In genomic region chr10:99560277-99561126, GRCh38 we compare ENCODE assay signal across 8 cellular contexts. TPM values are rescaled to one million over a fixed set of nuclear protein-coding genes. Genes with fewer than 3 reads are reported as not detected.
DNase-seq lines count a peak whose midpoint lies in the region; ATAC-seq and TF ChIP-seq lines count a peak whose summit lies in the region.

No MANE protein-coding gene starts in this region.

- no peak overlapping the region for H3K9ac ChIP-seq in mesenchymal stem cell (ENCODE audit: low read length)

- no peak for TF ChIP-seq POLR2A in upper lobe of left lung (IDR thresholded peaks at IDR 0.05)

- no peak overlapping the region for H2BK12ac ChIP-seq in mesenchymal stem cell (ENCODE audit: low read length in 2 of 2)

- no peak overlapping the region for H3K27ac Mint-ChIP-seq in T-helper 2 cell treated with Interferon-gamma antibody and Interleukin-4, amounts not matched to agents 5 μg/mL and 100 μg/mL, for 36 hours

- peaks cover 19% of the 10 kb centered on the region for H3K27me3 Mint-ChIP-seq in T-helper 2 cell treated with Interferon-gamma antibody and Interleukin-4, amounts not matched to agents 5 μg/mL and 100 μg/mL, for 36 hours (ENCODE audit: low read depth)

- H3K79me1 ChIP-seq in mesenchymal stem cell (replicated peaks; ENCODE audit: low read length, poor library complexity, severe bottlenecking) = no peaks in the 10 kb centered on the region

- H3K23ac ChIP-seq in mesenchymal stem cell (ENCODE audit: low read length in 2 of 2) = no peak overlapping the region

- peaks cover 8% of the 10 kb centered on the region for H3K4me1 Mint-ChIP-seq in T-helper 2 cell treated with Interferon-gamma antibody and Interleukin-4, amounts not matched to agents 5 μg/mL and 100 μg/mL, for 36 hours (ENCODE audit: low read depth)

- H3K4me2 ChIP-seq in mesenchymal stem cell (ENCODE audit: low read length, poor library complexity, severe bottlenecking) = no peak overlapping the region

- no peaks in the 10 kb centered on the region for H3K9me3 Mint-ChIP-seq in T-helper 2 cell treated with Interferon-gamma antibody and Interleukin-4, amounts not matched to agents 5 μg/mL and 100 μg/mL, for 36 hours

- H3K18ac ChIP-seq in mesenchymal stem cell (ENCODE audit: low read depth in 1 of 2, low read length in 2 of 2) = no peak overlapping the region

- no peak overlapping the region for H4K91ac ChIP-seq in mesenchymal stem cell (ENCODE audit: low read length)

- H3K27ac ChIP-seq in mesenchymal stem cell (ENCODE audit: low read length, poor library complexity, severe bottlenecking) (no peak overlapping the region), upper lobe of left lung (no peak overlapping the region)

- H3K9me3 ChIP-seq in mesenchymal stem cell (ENCODE audit: control insufficient read depth, low read length) (no peaks in the 10 kb centered on the region), upper lobe of left lung (no peaks in the 10 kb centered on the region)

- H3K4me3 ChIP-seq in choroid plexus epithelial cell (ENCODE audit: low read depth, low read length) (no peak overlapping the region), mesenchymal stem cell (ENCODE audit: insufficient read depth in 1 of 2, low read depth in 1 of 2, low read length in 2 of 2) (no peak overlapping the region), upper lobe of left lung (no peak overlapping the region)

- H3K4ac ChIP-seq in mesenchymal stem cell (ENCODE audit: low read depth in 1 of 2, low read length in 2 of 2) = no peak overlapping the region

- H3K36me3 ChIP-seq in mesenchymal stem cell (ENCODE audit: control insufficient read depth in 1 of 2, insufficient read depth in 2 of 2, low read depth in 1 of 2, low read length in 2 of 2) (no peaks in the 10 kb centered on the region), upper lobe of left lung (no peaks in the 10 kb centered on the region)

- DNase-seq in SIG-M5 treated with dmso at 0.1 percent for 504 hours (lab: John Stamatoyannopoulos, UW; ENCODE audit: unreplicated experiment) (peak; percentile 45), SIG-M5 (lab: John Stamatoyannopoulos, UW) (no peak), LoVo (ENCODE audit: low spot score) (peak; percentile 70), choroid plexus epithelial cell (ENCODE audit: low read depth) (peak; percentile 64), mesenchymal stem cell (peak; percentile 72), upper lobe of left lung (peak in 1 of 2 donors; percentile 44)
- peak; percentile 27 for DNase-seq in T-helper 2 cell treated with Interferon-gamma antibody and Interleukin-4, amounts not matched to agents 5 μg/mL and 100 μg/mL, for 36 hours (ENCODE audit: low spot score)

- H2AK5ac ChIP-seq in mesenchymal stem cell (ENCODE audit: low read length, severe bottlenecking) = no peak overlapping the region

- H3K27me3 ChIP-seq in mesenchymal stem cell (ENCODE audit: control insufficient read depth in 1 of 2, insufficient read depth in 1 of 2, low read length in 2 of 2) = peaks cover 33 to 58% of the 10 kb centered on the region in 2 experiments
- H3K27me3 ChIP-seq in upper lobe of left lung = no peaks in the 10 kb centered on the region

- no peaks in the 10 kb centered on the region for H3K36me3 Mint-ChIP-seq in T-helper 2 cell treated with Interferon-gamma antibody and Interleukin-4, amounts not matched to agents 5 μg/mL and 100 μg/mL, for 36 hours (ENCODE audit: low read depth)

- H4K8ac ChIP-seq in mesenchymal stem cell (ENCODE audit: low read length) = no peak overlapping the region

- peak; percentile 76 for TF ChIP-seq CTCF in choroid plexus epithelial cell (conservative IDR thresholded peaks at IDR 0.05; ENCODE audit: low read depth, low read length)
- peak; percentile 36 to 61 (median 57) for TF ChIP-seq CTCF in upper lobe of left lung (IDR thresholded peaks at IDR 0.05)

- H3K14ac ChIP-seq in mesenchymal stem cell (ENCODE audit: low read length in 2 of 2) = no peak overlapping the region

- H2AFZ ChIP-seq in mesenchymal stem cell (ENCODE audit: low read depth, low read length) = no peak overlapping the region

- H2BK15ac ChIP-seq in mesenchymal stem cell (ENCODE audit: low read depth, poor library complexity, severe bottlenecking) = no peak overlapping the region

- no peak for TF ChIP-seq EP300 in upper lobe of left lung (IDR thresholded peaks at IDR 0.05)

- 34% methylated on average over 8 of the region's 13 CpGs for WGBS in mesenchymal stem cell
- 42 to 44% methylated on average over 13 of the region's 13 CpGs for WGBS in upper lobe of left lung, 2 donors

- H2BK120ac ChIP-seq in mesenchymal stem cell (ENCODE audit: low read depth, low read length) = no peak overlapping the region

- ATAC-seq in upper lobe of left lung (ENCODE audit: low FRiP score in 2 of 2) = peak in 1 of 2 donors; percentile 66
- ATAC-seq in GM21619 (IDR thresholded peaks at IDR 0.05; ENCODE audit: unreplicated experiment) = no peak

- no peaks in the 10 kb centered on the region for H3K4me1 ChIP-seq in mesenchymal stem cell (ENCODE audit: control insufficient read depth, insufficient read depth, low read depth, low read length)
- H3K4me1 ChIP-seq in upper lobe of left lung = no peaks in the 10 kb centered on the region

- no peak overlapping the region for H3K4me3 Mint-ChIP-seq in T-helper 2 cell treated with Interferon-gamma antibody and Interleukin-4, amounts not matched to agents 5 μg/mL and 100 μg/mL, for 36 hours

- H2BK5ac ChIP-seq in mesenchymal stem cell (ENCODE audit: low read depth, low read length, poor library complexity, severe bottlenecking) = no peak overlapping the region

RNA-seq across cellular contexts. Expression of gene NKX2-3, which starts 27.8 kb away (rescaled TPM):
- 59.0 TPM for polyA plus RNA-seq in mesenchymal stem cell (2013, experiment 1 of 2)
- polyA plus RNA-seq in mesenchymal stem cell (2013, experiment 2 of 2) = 58.4 TPM
- under 1 TPM in 2 of 6 donors, not detected in 4; 0.10 to 0.20 TPM for total RNA-seq in upper lobe of left lung

RNA-seq across cellular contexts. Expression of gene SLC25A28, which starts 59.7 kb away (rescaled TPM):
- polyA plus RNA-seq in mesenchymal stem cell (2013, experiment 1 of 2) = 36.1 TPM
- polyA plus RNA-seq in mesenchymal stem cell (2013, experiment 2 of 2) = 35.3 TPM
- total RNA-seq in upper lobe of left lung = 10 to 100 TPM; 25.7 to 53.4 (median 45.3) TPM
